ENCODE assay signal across 8 cellular contexts in the genomic region with DNA sequence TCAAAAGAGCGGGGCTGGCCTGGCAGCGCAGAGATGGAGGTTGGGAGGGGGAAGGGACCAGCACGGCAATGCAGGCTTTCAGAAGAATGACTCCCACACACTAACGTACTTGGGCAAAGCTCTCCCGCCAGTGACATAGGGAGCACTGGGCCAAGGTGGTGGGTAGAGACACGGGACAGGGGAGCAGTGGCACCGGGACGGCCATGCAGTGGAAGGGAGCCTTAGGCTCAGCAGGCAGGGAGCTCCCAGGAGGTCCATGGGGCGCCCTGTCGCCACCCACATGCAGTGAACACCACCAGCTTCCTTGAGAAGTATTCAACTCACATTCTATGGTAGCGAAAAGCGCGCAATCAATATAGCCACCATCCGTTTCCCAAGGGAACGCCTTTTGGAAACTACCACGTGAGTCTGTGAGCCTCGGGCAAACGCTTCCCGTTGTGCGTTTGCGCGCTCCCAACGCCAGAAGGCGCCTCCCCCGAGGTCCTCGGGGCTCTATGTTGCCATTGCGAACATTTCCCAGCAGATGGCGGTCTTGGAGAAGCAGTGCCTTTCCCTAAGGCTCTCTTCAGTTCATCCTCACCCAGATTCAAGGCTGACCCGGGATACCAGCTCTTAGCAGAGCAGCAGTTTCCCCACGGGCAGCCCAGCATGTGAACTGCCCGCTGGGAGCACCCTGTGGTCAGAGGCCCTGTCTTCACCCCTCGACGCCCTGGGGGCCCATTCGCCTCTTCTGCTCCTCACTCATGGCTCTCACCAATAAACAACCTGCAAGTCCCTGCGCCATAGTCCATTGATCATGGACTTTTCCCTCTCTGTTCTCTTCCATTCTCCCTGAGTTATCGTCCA. TPM values are rescaled to one million over a fixed set of nuclear protein-coding genes. Genes with fewer than 3 reads are reported as not detected.
A peak's percentile ranks its signal among the peaks of the same experiment; 100 is the strongest.
DNase-seq lines count a peak whose midpoint lies in the region; ATAC-seq, FAIRE-seq and TF ChIP-seq lines count a peak whose summit lies in the region.

No MANE protein-coding gene starts in this region.

- H3K36me3 Mint-ChIP-seq in activated B cell treated with CpG ODN at 0.5 μM for 24 hours (ENCODE audit: low read depth) = no peaks in the 10 kb centered on the region
- H3K36me3 Mint-ChIP-seq in central memory CD8-positive, alpha-beta T cell (ENCODE audit: insufficient read depth) = peaks cover 3% of the 10 kb centered on the region

- DNase-seq in 8988T = peak; percentile 95
- DNase-seq in NCI-H2171 treated with DMSO at 0.1 percent for 48 hours (lab: John Stamatoyannopoulos, UW) = peak; percentile 76
- peak; percentile 61 for DNase-seq in activated B cell treated with CpG ODN at 0.5 μM for 24 hours
- peak; percentile 41 to 56 for DNase-seq in central memory CD8-positive, alpha-beta T cell (ENCODE audit: low spot score in 2 of 2)
- peak; percentile 61 to 83 (median 70) for DNase-seq in stimulated activated CD4-positive, alpha-beta T cell treated with anti-CD3 and anti-CD28 coated beads, Interleukin-12 subunit alpha, Interleukin-12 subunit beta, amount 100 ng/mL, for 48 hours (ENCODE audit: low read depth in 2 of 3, low spot score in 1 of 3)

- intact Hi-C loops in activated B cell treated with CpG ODN at 0.5 μM for 24 hours (cut with micrococcal nuclease) = loop anchor here (1.0 kb wide), 4 partner anchors 21 to 835 kb away; no protein-coding TSS in a partner anchor

- POLR2A ChIA-PET in activated B cell treated with CpG ODN at 0.5 μM for 24 hours (lab: Charles Lee) = interaction anchor here (0.5 to 1.0 kb wide), 3 partner anchors 169 to 246 kb away, joined by 3 to 16 read pairs (median 7); no protein-coding TSS in a partner anchor

- CTCF ChIA-PET in activated B cell treated with CpG ODN at 0.5 μM for 24 hours (lab: Charles Lee) = interaction anchor here (0.8 to 1.6 kb wide), 12 partner anchors 9 to 650 kb away, joined by 3 to 12 read pairs (median 4); a partner anchor contains a TSS

- FAIRE-seq in islet of Langerhans (lab: Jason Lieb, UNC) = peak; percentile 56

- peak overlapping the region; percentile 78 for H3K4me3 Mint-ChIP-seq in activated B cell treated with CpG ODN at 0.5 μM for 24 hours
- H3K4me3 Mint-ChIP-seq in central memory CD8-positive, alpha-beta T cell = peak overlapping the region; percentile 60

- H3K27ac Mint-ChIP-seq in activated B cell treated with CpG ODN at 0.5 μM for 24 hours = no peak overlapping the region
- no peak overlapping the region for H3K27ac Mint-ChIP-seq in central memory CD8-positive, alpha-beta T cell (ENCODE audit: low read depth)

- peak; percentile 84 for TF ChIP-seq CTCF in activated B cell treated with CpG ODN at 0.5 μM for 24 hours (IDR thresholded peaks at IDR 0.05)

- peaks cover 6% of the 10 kb centered on the region for H3K4me1 Mint-ChIP-seq in activated B cell treated with CpG ODN at 0.5 μM for 24 hours
- peaks cover 16% of the 10 kb centered on the region for H3K4me1 Mint-ChIP-seq in central memory CD8-positive, alpha-beta T cell

- no peaks in the 10 kb centered on the region for H3K9me3 Mint-ChIP-seq in activated B cell treated with CpG ODN at 0.5 μM for 24 hours
- H3K9me3 Mint-ChIP-seq in central memory CD8-positive, alpha-beta T cell = no peaks in the 10 kb centered on the region

- ATAC-seq in GM18502 (IDR thresholded peaks at IDR 0.05; ENCODE audit: poor library complexity, unreplicated experiment) (peak; percentile 81), HG03045 (IDR thresholded peaks at IDR 0.05; ENCODE audit: unreplicated experiment) (peak; percentile 76), activated B cell treated with CpG ODN at 0.5 μM for 24 hours (ENCODE audit: low read depth) (peak; percentile 92)
- ATAC-seq in central memory CD8-positive, alpha-beta T cell (replicated peaks; ENCODE audit: extremely low read depth, poor library complexity, severe bottlenecking) = peak; percentile 61

- peaks cover 13% of the 10 kb centered on the region for H3K27me3 Mint-ChIP-seq in activated B cell treated with CpG ODN at 0.5 μM for 24 hours
- H3K27me3 Mint-ChIP-seq in central memory CD8-positive, alpha-beta T cell = peaks cover 47% of the 10 kb centered on the region

RNA-seq across cellular contexts. Expression of a gene that starts 16.4 kb away (rescaled TPM):
- not detected in 2 replicates for total RNA-seq in activated B cell treated with CpG ODN at 0.5 μM for 24 hours

Comparison
In these comparisons a context has a peak if more than half of its experiments do, and no peak if none do; other contexts are left out.
1. Peak in every context shown above with its lines: DNase-seq and ATAC-seq.